ENCODE assay signal across 19 cellular contexts in the genomic region with DNA sequence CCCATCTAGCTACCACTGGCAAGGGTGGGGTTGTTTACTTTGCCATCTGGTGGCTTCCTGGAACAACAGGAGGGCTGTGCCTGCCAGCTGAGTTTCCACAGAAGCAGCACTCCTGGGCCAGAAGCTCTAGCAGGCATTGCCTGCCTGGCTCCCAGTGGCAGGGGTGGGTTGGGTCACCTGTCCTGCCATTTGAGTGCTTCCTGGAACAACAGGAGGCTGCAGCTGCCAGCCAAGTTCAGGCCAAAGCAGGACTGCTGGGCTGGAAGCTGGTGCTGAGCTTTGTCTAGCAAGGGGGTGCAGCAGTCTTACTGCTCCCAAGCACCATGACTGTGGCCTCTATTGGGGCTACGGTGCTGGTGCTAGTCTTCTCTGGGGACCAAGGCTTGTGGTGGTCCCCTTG.
"Had no signal": no experiment of that assay in that cellular context is flagged by ENCODE, and none has a peak within 500 bp of the region (broad histone marks: within the 10 kb centered on the region; RNA-seq: fewer than 3 reads in every experiment).

No MANE protein-coding gene starts in this region.

- H3K36me3 ChIP-seq: gastrocnemius medialis, thyroid gland, vagina had no signal

- H3K27me3 ChIP-seq: body of pancreas, gastrocnemius medialis, thyroid gland, vagina had no signal

- H3K9me3 ChIP-seq: body of pancreas, gastrocnemius medialis, thyroid gland, vagina had no signal

- DNase-seq: activated CD4-positive, alpha-beta T cell treated with anti-CD3 and anti-CD28 coated beads, Interleukin-2, amount 50 U/mL, for 48 hours; activated CD4-positive, CD25-positive, alpha-beta regulatory T cell treated with anti-CD3 and anti-CD28 coated beads, Interleukin-2, amount 50 U/mL, for 72 hours; activated CD8-positive, alpha-beta memory T cell treated with anti-CD3 and anti-CD28 coated beads, Interleukin-2, amount 10 ng/mL, durations not matched to agents 7 days and 5 days; activated effector memory CD4-positive, alpha-beta T cell treated with Interleukin-2 at 50 U/mL for 16 hours; activated T-cell treated with anti-CD3 and anti-CD28 coated beads, Interleukin-2, amount 50 U/mL, for 24 hours; amniotic stem cell; cortex of kidney; effector memory CD4-positive, alpha-beta T cell; gastrocnemius medialis; hypothalamus; midbrain; thyroid gland had no signal

- H3K27ac ChIP-seq: body of pancreas, epithelial cell of prostate, gastrocnemius medialis, thyroid gland, vagina had no signal

- H3K4me3 ChIP-seq: body of pancreas, gastrocnemius medialis, lung, smooth muscle cell, thyroid gland, vagina had no signal

- ATAC-seq: activated CD8-positive, alpha-beta memory T cell treated with anti-CD3 and anti-CD28 coated beads, Interleukin-2, amount 10 ng/mL, durations not matched to agents 7 days and 5 days; activated naive CD4-positive, alpha-beta T cell treated with anti-CD3 and anti-CD28 coated beads, Interleukin-2, amount 50 U/mL, for 72 hours; body of pancreas; gastrocnemius medialis; stimulated activated effector memory CD8-positive, alpha-beta T cell treated with anti-CD3 and anti-CD28 coated beads, Interleukin-12 subunit alpha, Interleukin-12 subunit beta, amount 100 ng/mL, for 72 hours had no signal

- H3K4me1 ChIP-seq: body of pancreas, gastrocnemius medialis, thyroid gland, vagina had no signal
